Comparison of ENCODE assay signal across 8 cellular contexts in the genomic region with DNA sequence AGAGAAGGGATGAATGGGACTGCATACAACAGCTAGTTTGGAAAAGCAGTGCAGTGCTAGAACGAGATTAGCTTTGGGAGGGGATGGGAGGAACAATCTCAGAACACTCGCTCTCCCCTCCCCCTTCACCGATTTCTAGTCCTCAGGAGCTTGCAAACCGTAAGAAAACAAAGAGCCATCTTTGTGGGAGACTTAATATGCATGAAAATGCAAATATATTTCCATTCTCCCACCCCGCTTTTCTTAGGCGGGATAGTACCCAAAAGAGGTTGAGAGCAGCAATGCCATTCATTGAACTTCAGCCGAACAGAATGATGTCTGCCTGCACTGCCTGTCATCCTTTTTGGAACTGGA. TPM values are rescaled to one million over a fixed set of nuclear protein-coding genes. Genes with fewer than 3 reads are reported as not detected.
A peak's percentile ranks its signal among the peaks of the same experiment; 100 is the strongest.
DNase-seq lines count a peak whose midpoint lies in the region; ATAC-seq and TF ChIP-seq lines count a peak whose summit lies in the region.

No MANE protein-coding gene starts in this region.

- H3K36me3 ChIP-seq in liver (ENCODE audit: control insufficient read depth in 4 of 4, insufficient read depth in 3 of 4, low read depth in 1 of 4, low read length in 3 of 4), result no peaks in the 10 kb centered on the region
- H3K36me3 ChIP-seq in transverse colon, result peaks cover 0 to 15% (median 0%) of the 10 kb centered on the region in 4 donors

- intact Hi-C loops in activated naive CD4-positive, alpha-beta T cell treated with anti-CD3 and anti-CD28 coated beads for 36 hours (cut with micrococcal nuclease), result no loop called here
- intact Hi-C loops in transverse colon (cut with DNase I; ENCODE audit: low total_unique reads) (loop anchor here (5.0 kb wide), 1 partner anchor 47 kb away; the partner anchor contains the start of gene ZFTA), sciatic nerve (cut with DNase I) (no loop called here)

- TF ChIP-seq POLR2A in transverse colon (IDR thresholded peaks at IDR 0.05), result no peak

- H3K4me3 ChIP-seq in liver (ENCODE audit: low read depth in 1 of 3, low read length in 3 of 3) (peak overlapping the region in 2 of 3 donors; percentile 68 to 87), transverse colon (peak overlapping the region; percentile 71 to 87 (median 79))

- ATAC-seq in activated naive CD8-positive, alpha-beta T cell treated with anti-CD3 and anti-CD28 coated beads, Interleukin-2, amount 50 U/mL, for 24 hours, result no peak
- ATAC-seq in GM19035 (IDR thresholded peaks at IDR 0.05; ENCODE audit: unreplicated experiment) (no peak), sciatic nerve (no peak)

- H3K27ac Mint-ChIP-seq in activated naive CD4-positive, alpha-beta T cell treated with anti-CD3 and anti-CD28 coated beads for 36 hours, result no peak overlapping the region
- H3K27ac Mint-ChIP-seq in activated naive CD8-positive, alpha-beta T cell treated with anti-CD3 and anti-CD28 coated beads, Interleukin-2, amount 50 U/mL, for 24 hours, result peak overlapping the region; percentile 42

- H3K27ac ChIP-seq in liver (ENCODE audit: low read depth in 1 of 2, low read length in 2 of 2) (no peak overlapping the region), transverse colon (peak overlapping the region; percentile 77 to 87 (median 82))

- no peak for DNase-seq in activated naive CD4-positive, alpha-beta T cell treated with anti-CD3 and anti-CD28 coated beads for 36 hours
- DNase-seq in activated naive CD4-positive, alpha-beta T cell (lab: John Stamatoyannopoulos, UW), result no peak
- DNase-seq in activated naive CD8-positive, alpha-beta T cell treated with anti-CD3 and anti-CD28 coated beads, Interleukin-2, amount 50 U/mL, for 24 hours, result no peak
- DNase-seq in transverse colon (no peak), sciatic nerve (ENCODE audit: low spot score) (no peak), GDM1 (lab: John Stamatoyannopoulos, UW) (no peak)

- H3K4me1 ChIP-seq in liver (ENCODE audit: control insufficient read depth in 4 of 4, insufficient read depth in 4 of 4, low read length in 3 of 4) (peaks cover 0 to 20% (median 11%) of the 10 kb centered on the region in 4 donors), transverse colon (peaks cover 12 to 23% (median 20%) of the 10 kb centered on the region in 4 donors)

- peaks cover 3% of the 10 kb centered on the region for H3K27me3 Mint-ChIP-seq in activated naive CD4-positive, alpha-beta T cell treated with anti-CD3 and anti-CD28 coated beads for 36 hours (ENCODE audit: low read depth)
- no peaks in the 10 kb centered on the region for H3K27me3 Mint-ChIP-seq in activated naive CD8-positive, alpha-beta T cell treated with anti-CD3 and anti-CD28 coated beads, Interleukin-2, amount 50 U/mL, for 24 hours

- TF ChIP-seq CTCF in liver (IDR thresholded peaks at IDR 0.05; ENCODE audit: low read depth, low read length, missing input control) (no peak), transverse colon (IDR thresholded peaks at IDR 0.05) (no peak)

- CTCF ChIA-PET in activated naive CD4-positive, alpha-beta T cell treated with anti-CD3 and anti-CD28 coated beads for 36 hours (lab: Charles Lee), result no interaction called here

- TF ChIP-seq RAD21 in liver (IDR thresholded peaks at IDR 0.05), result no peak

- H3K36me3 Mint-ChIP-seq in activated naive CD4-positive, alpha-beta T cell treated with anti-CD3 and anti-CD28 coated beads for 36 hours (ENCODE audit: low read depth), result peaks cover 7% of the 10 kb centered on the region
- H3K36me3 Mint-ChIP-seq in activated naive CD8-positive, alpha-beta T cell treated with anti-CD3 and anti-CD28 coated beads, Interleukin-2, amount 50 U/mL, for 24 hours (ENCODE audit: low read depth), result peaks cover 19% of the 10 kb centered on the region

- in situ Hi-C loops in transverse colon (cut with MboI; ENCODE audit: low pct_ligation_motif_present in 1 of 4, low pct_unique_long_range_greater_than_20kb in 1 of 4, low sequenced_read_pairs in 3 of 4), result no loop called here

- 55% methylated on average over 7 of the region's 7 CpGs for WGBS in liver
- WGBS in transverse colon (ENCODE audit: low coverage in 1 of 2), 2 donors, result 17% methylated on average over 7 of the region's 7 CpGs; no CpG with 5 or more reads in 1 of the 2 donors

- TF ChIP-seq EP300 in transverse colon (IDR thresholded peaks at IDR 0.05; ENCODE audit: low read depth), result no peak

- H3K4me1 Mint-ChIP-seq in activated naive CD4-positive, alpha-beta T cell treated with anti-CD3 and anti-CD28 coated beads for 36 hours (ENCODE audit: low read depth), result peaks cover 18% of the 10 kb centered on the region
- peaks cover 18% of the 10 kb centered on the region for H3K4me1 Mint-ChIP-seq in activated naive CD8-positive, alpha-beta T cell treated with anti-CD3 and anti-CD28 coated beads, Interleukin-2, amount 50 U/mL, for 24 hours

- no peaks in the 10 kb centered on the region for H3K9me3 ChIP-seq in liver (ENCODE audit: control insufficient read depth in 4 of 4, low read length in 3 of 4)
- H3K9me3 ChIP-seq in transverse colon, result no peaks in the 10 kb centered on the region

- peak overlapping the region; percentile 74 for H3K4me3 Mint-ChIP-seq in activated naive CD4-positive, alpha-beta T cell treated with anti-CD3 and anti-CD28 coated beads for 36 hours
- peak overlapping the region; percentile 81 for H3K4me3 Mint-ChIP-seq in activated naive CD8-positive, alpha-beta T cell treated with anti-CD3 and anti-CD28 coated beads, Interleukin-2, amount 50 U/mL, for 24 hours

- no peak overlapping the region for H3K9ac ChIP-seq in liver (ENCODE audit: low read depth in 1 of 2, low read length in 2 of 2)

- H3K27me3 ChIP-seq in liver (ENCODE audit: control insufficient read depth in 4 of 4, insufficient read depth in 4 of 4, low read length in 3 of 4), result no peaks in the 10 kb centered on the region
- no peaks in the 10 kb centered on the region for H3K27me3 ChIP-seq in transverse colon

- no peaks in the 10 kb centered on the region for H3K9me3 Mint-ChIP-seq in activated naive CD4-positive, alpha-beta T cell treated with anti-CD3 and anti-CD28 coated beads for 36 hours
- no peaks in the 10 kb centered on the region for H3K9me3 Mint-ChIP-seq in activated naive CD8-positive, alpha-beta T cell treated with anti-CD3 and anti-CD28 coated beads, Interleukin-2, amount 50 U/mL, for 24 hours

TF ChIP-seq in liver, 16 proteins besides CTCF, POLR2A, EP300 and RAD21 (continues in another document):
- TF ChIP-seq NR2F2 (IDR thresholded peaks at IDR 0.05), result no peak
- no peak for TF ChIP-seq ATF3 (IDR thresholded peaks at IDR 0.05)
- TF ChIP-seq JUND (IDR thresholded peaks at IDR 0.05), result no peak
- no peak for TF ChIP-seq FOXA1 (IDR thresholded peaks at IDR 0.05)
- TF ChIP-seq HNF4G (IDR thresholded peaks at IDR 0.05), result no peak
- TF ChIP-seq, protein P1, sequence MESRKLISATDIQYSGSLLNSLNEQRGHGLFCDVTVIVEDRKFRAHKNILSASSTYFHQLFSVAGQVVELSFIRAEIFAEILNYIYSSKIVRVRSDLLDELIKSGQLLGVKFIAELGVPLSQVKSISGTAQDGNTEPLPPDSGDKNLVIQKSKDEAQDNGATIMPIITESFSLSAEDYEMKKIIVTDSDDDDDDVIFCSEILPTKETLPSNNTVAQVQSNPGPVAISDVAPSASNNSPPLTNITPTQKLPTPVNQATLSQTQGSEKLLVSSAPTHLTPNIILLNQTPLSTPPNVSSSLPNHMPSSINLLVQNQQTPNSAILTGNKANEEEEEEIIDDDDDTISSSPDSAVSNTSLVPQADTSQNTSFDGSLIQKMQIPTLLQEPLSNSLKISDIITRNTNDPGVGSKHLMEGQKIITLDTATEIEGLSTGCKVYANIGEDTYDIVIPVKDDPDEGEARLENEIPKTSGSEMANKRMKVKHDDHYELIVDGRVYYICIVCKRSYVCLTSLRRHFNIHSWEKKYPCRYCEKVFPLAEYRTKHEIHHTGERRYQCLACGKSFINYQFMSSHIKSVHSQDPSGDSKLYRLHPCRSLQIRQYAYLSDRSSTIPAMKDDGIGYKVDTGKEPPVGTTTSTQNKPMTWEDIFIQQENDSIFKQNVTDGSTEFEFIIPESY (IDR thresholded peaks at IDR 0.05), result no peak
- TF ChIP-seq MAX (IDR thresholded peaks at IDR 0.05), result no peak
- no peak for TF ChIP-seq TAF1 (conservative IDR thresholded peaks at IDR 0.05)
- TF ChIP-seq RXRA (IDR thresholded peaks at IDR 0.05), result no peak

RNA-seq across cellular contexts. Expression of gene SPINDOC, which starts 1.1 kb away (rescaled TPM):
- 10 to 100 TPM; 15.3 to 15.4 TPM for total RNA-seq in activated naive CD4-positive, alpha-beta T cell treated with anti-CD3 and anti-CD28 coated beads for 36 hours
- total RNA-seq in liver, result 1 to 10 TPM; 3.2 to 3.8 TPM
- 1 to 10 TPM in 1 of 2 donors, under 1 TPM in 1; 0.42 to 2.6 TPM for polyA plus RNA-seq in liver
- total RNA-seq in transverse colon, result 1 to 10 TPM; 1.5 to 9.8 (median 5.2) TPM
- total RNA-seq in sciatic nerve, result 16.0 TPM

RNA-seq across cellular contexts. Expression of gene MARK2, which starts 24.6 kb away (rescaled TPM):
- 10 to 100 TPM; 15.8 to 17.6 TPM for total RNA-seq in activated naive CD4-positive, alpha-beta T cell treated with anti-CD3 and anti-CD28 coated beads for 36 hours
- total RNA-seq in liver (10 to 100 TPM in 1 of 2 donors, 1 to 10 TPM in 1; 9.5 to 11.6 TPM), transverse colon (100 to 1,000 TPM in 1 of 4 donors, 10 to 100 TPM in 3; 33.0 to 106 (median 77.8) TPM), sciatic nerve (29.8 TPM)
- polyA plus RNA-seq in liver, result 1 to 10 TPM; 3.4 to 6.6 TPM

RNA-seq across cellular contexts. Expression of gene ZFTA, which starts 45.8 kb away (rescaled TPM):
- total RNA-seq in activated naive CD4-positive, alpha-beta T cell treated with anti-CD3 and anti-CD28 coated beads for 36 hours, result under 1 TPM; 0.91 TPM
- total RNA-seq in liver (10 to 100 TPM in 1 of 2 donors, 1 to 10 TPM in 1; 8.4 to 12.1 TPM), transverse colon (10 to 100 TPM in 3 of 4 donors, 1 to 10 TPM in 1; 4.6 to 15.7 (median 11.0) TPM), sciatic nerve (30.2 TPM)
- 1 to 10 TPM; 1.7 to 5.2 TPM for polyA plus RNA-seq in liver

Comparison
In these comparisons a context has a peak if more than half of its experiments do, and no peak if none do; other contexts are left out.
1. H3K27ac ChIP-seq: peak in transverse colon (4 of 4); none in liver (0 of 2).